8 cellular contexts compared by ENCODE assay signal in genomic region chrX:109774706-109775105, GRCh38. TPM values are rescaled to one million over a fixed set of nuclear protein-coding genes. Genes with fewer than 3 reads are reported as not detected.
DNase-seq lines count a peak whose midpoint lies in the region; ATAC-seq and TF ChIP-seq lines count a peak whose summit lies in the region.

No MANE protein-coding gene starts in this region.

- H3K27me3 ChIP-seq in heart left ventricle (peaks cover 0 to 7% (median 0%) of the 10 kb centered on the region in 9 donors), thyroid gland (no peaks in the 10 kb centered on the region)

- no peak for TF ChIP-seq POLR2A in heart left ventricle (IDR thresholded peaks at IDR 0.05)
- no peak for TF ChIP-seq POLR2A in thyroid gland (IDR thresholded peaks at IDR 0.05)

- no peaks in the 10 kb centered on the region for H3K9me3 Mint-ChIP-seq in activated T-helper 17 cell treated with anti-CD3 and anti-CD28 coated beads, Interleukin-2, amount 50 U/mL, for 72 hours
- H3K9me3 Mint-ChIP-seq in stimulated activated naive CD8-positive, alpha-beta T cell treated with anti-CD3 and anti-CD28 coated beads, Interleukin-15, amount 100 ng/mL, for 72 hours = peaks cover 0 to 9% of the 10 kb centered on the region in 2 donors
- H3K9me3 Mint-ChIP-seq in Calu3 (ENCODE audit: low read depth, unreplicated experiment) = peaks cover 8% of the 10 kb centered on the region

- no peaks in the 10 kb centered on the region for H3K4me1 Mint-ChIP-seq in activated T-helper 17 cell treated with anti-CD3 and anti-CD28 coated beads, Interleukin-2, amount 50 U/mL, for 72 hours
- H3K4me1 Mint-ChIP-seq in stimulated activated naive CD8-positive, alpha-beta T cell treated with anti-CD3 and anti-CD28 coated beads, Interleukin-15, amount 100 ng/mL, for 72 hours = peaks cover 13% of the 10 kb centered on the region
- H3K4me1 Mint-ChIP-seq in Calu3 (ENCODE audit: low read depth, unreplicated experiment) = peaks cover 20% of the 10 kb centered on the region

- H3K4me3 Mint-ChIP-seq in activated T-helper 17 cell treated with anti-CD3 and anti-CD28 coated beads, Interleukin-2, amount 50 U/mL, for 72 hours = no peak overlapping the region
- no peak overlapping the region for H3K4me3 Mint-ChIP-seq in stimulated activated naive CD8-positive, alpha-beta T cell treated with anti-CD3 and anti-CD28 coated beads, Interleukin-15, amount 100 ng/mL, for 72 hours
- H3K4me3 Mint-ChIP-seq in Calu3 (ENCODE audit: low read depth, unreplicated experiment) = no peak overlapping the region

- DNase-seq in heart left ventricle (no peak), cardiac septum (ENCODE audit: low spot score) (no peak), Calu3 (no peak), thyroid gland (no peak)
- peak in 1 of 2 donors; percentile 7 for DNase-seq in stimulated activated naive CD8-positive, alpha-beta T cell treated with anti-CD3 and anti-CD28 coated beads, Interleukin-15, amount 100 ng/mL, for 72 hours
- DNase-seq in NK-92 treated with Interleukin-12 subunit alpha and Interleukin-12 subunit beta, amount 100 ng/mL, for 24 hours (lab: John Stamatoyannopoulos, UW) = no peak

- no TSS peak for BruUV-seq in Calu3 (replicated peaks; lab: Mats Ljungman, UMichigan)

- no peaks in the 10 kb centered on the region for H3K27me3 Mint-ChIP-seq in activated T-helper 17 cell treated with anti-CD3 and anti-CD28 coated beads, Interleukin-2, amount 50 U/mL, for 72 hours
- H3K27me3 Mint-ChIP-seq in stimulated activated naive CD8-positive, alpha-beta T cell treated with anti-CD3 and anti-CD28 coated beads, Interleukin-15, amount 100 ng/mL, for 72 hours = no peaks in the 10 kb centered on the region
- no peaks in the 10 kb centered on the region for H3K27me3 Mint-ChIP-seq in Calu3 (ENCODE audit: unreplicated experiment)

- H3K36me3 ChIP-seq in heart left ventricle (no peaks in the 10 kb centered on the region), thyroid gland (no peaks in the 10 kb centered on the region)

- H3K4me3 ChIP-seq in heart left ventricle (no peak overlapping the region), thyroid gland (replicated peaks in 1 of 3) (no peak overlapping the region)

- no peak overlapping the region for H3K27ac Mint-ChIP-seq in activated T-helper 17 cell treated with anti-CD3 and anti-CD28 coated beads, Interleukin-2, amount 50 U/mL, for 72 hours
- H3K27ac Mint-ChIP-seq in stimulated activated naive CD8-positive, alpha-beta T cell treated with anti-CD3 and anti-CD28 coated beads, Interleukin-15, amount 100 ng/mL, for 72 hours = no peak overlapping the region
- no peak overlapping the region for H3K27ac Mint-ChIP-seq in Calu3 (ENCODE audit: unreplicated experiment)

- no peak overlapping the region for H3K27ac ChIP-seq in heart left ventricle
- no peak overlapping the region for H3K27ac ChIP-seq in thyroid gland

- ATAC-seq in heart left ventricle (peak in 3 of 4 donors; percentile 49 to 85 (median 65)), HG03064 (IDR thresholded peaks at IDR 0.05; ENCODE audit: low read depth, unreplicated experiment) (peak; percentile 95)
- ATAC-seq in activated T-helper 17 cell treated with anti-CD3 and anti-CD28 coated beads, Interleukin-2, amount 50 U/mL, for 72 hours (replicated peaks) = peak; percentile 98
- ATAC-seq in stimulated activated naive CD8-positive, alpha-beta T cell treated with anti-CD3 and anti-CD28 coated beads, Interleukin-15, amount 100 ng/mL, for 72 hours = peak; percentile 91

- intact Hi-C loops in heart left ventricle (cut with DNase I) = no loop called here
- intact Hi-C loops in cardiac septum (cut with DNase I) = no loop called here
- intact Hi-C loops in Calu3 (cut with micrococcal nuclease; ENCODE audit: unreplicated experiment) = loop anchor here (5.0 kb wide), 1 partner anchor 42 kb away; the partner anchor contains the start of gene ACSL4
- intact Hi-C loops in thyroid gland (cut with DNase I) = no loop called here

- H3K4me1 ChIP-seq in heart left ventricle (no peaks in the 10 kb centered on the region), thyroid gland (no peaks in the 10 kb centered on the region)

- CTCF ChIA-PET in Calu3 (lab: Charles Lee) = no interaction called here

- 55 to 67% (median 60%) methylated on average over 5 of the region's 5 CpGs for WGBS in heart left ventricle, 4 donors
- 65 to 94% methylated on average over 4 to 5 of the region's 5 CpGs for WGBS in thyroid gland, 2 donors

- H3K9me3 ChIP-seq in heart left ventricle (peaks cover 0 to 9% (median 0%) of the 10 kb centered on the region in 12 donors), thyroid gland (no peaks in the 10 kb centered on the region)

- no peak for TF ChIP-seq CTCF in heart left ventricle (IDR thresholded peaks at IDR 0.05)
- no peak for TF ChIP-seq CTCF in Calu3 (IDR thresholded peaks at IDR 0.05; ENCODE audit: unreplicated experiment)
- TF ChIP-seq CTCF in thyroid gland (IDR thresholded peaks at IDR 0.05) = no peak

- no peaks in the 10 kb centered on the region for H3K36me3 Mint-ChIP-seq in activated T-helper 17 cell treated with anti-CD3 and anti-CD28 coated beads, Interleukin-2, amount 50 U/mL, for 72 hours (ENCODE audit: low read depth)
- no peaks in the 10 kb centered on the region for H3K36me3 Mint-ChIP-seq in Calu3 (ENCODE audit: insufficient read depth, unreplicated experiment)

RNA-seq across cellular contexts. Expression of gene ACSL4, which starts 41.6 kb away (rescaled TPM):
- 10 to 100 TPM; 25.6 to 68.7 (median 58.3) TPM for total RNA-seq in heart left ventricle
- 10 to 100 TPM; 11.7 to 54.7 TPM for polyA plus RNA-seq in heart left ventricle
- total RNA-seq in cardiac septum = 49.4 TPM
- 10 to 100 TPM; 53.2 to 56.1 TPM for total RNA-seq in activated T-helper 17 cell treated with anti-CD3 and anti-CD28 coated beads, Interleukin-2, amount 50 U/mL, for 72 hours
- total RNA-seq in Calu3 (2022) = 64.8 and 72.4 TPM in 2 replicates
- 10 to 100 TPM; 38.4 to 62.9 (median 46.9) TPM for total RNA-seq in thyroid gland
